In genomic region chr20:45341579-45341938, GRCh38 we compare ENCODE assay signal across 11 cellular contexts. TPM values are rescaled to one million over a fixed set of nuclear protein-coding genes. Genes with fewer than 3 reads are reported as not detected.
DNase-seq lines count a peak whose midpoint lies in the region; ATAC-seq and TF ChIP-seq lines count a peak whose summit lies in the region.
"Had no signal": no experiment of that assay in that cellular context is flagged by ENCODE, and none has a peak within 500 bp of the region (broad histone marks: within the 10 kb centered on the region; RNA-seq: fewer than 3 reads in every experiment).

No MANE protein-coding gene starts in this region.

- DNase-seq in GM23338 (ENCODE audit: low spot score) (no peak), astrocyte of the cerebellum (ENCODE audit: low read depth) (no peak), gastrocnemius medialis (peak in 1 of 2 donors; percentile 75), A673 (ENCODE audit: low spot score) (no peak), GM19240 (ENCODE audit: insufficient read length, low spot score) (no peak), mucosa of gallbladder (ENCODE audit: low spot score) (no peak), NCI-H226 (no peak)
- DNase-seq: occipital lobe; stimulated activated CD8-positive, alpha-beta memory T cell treated with anti-CD3 and anti-CD28 coated beads, Interleukin-4, amount 100 ng/mL, for 48 hours had no signal

- no peaks in the 10 kb centered on the region for H3K36me3 ChIP-seq in GM23338 (ENCODE audit: insufficient read depth)
- peaks cover 17% of the 10 kb centered on the region for H3K36me3 ChIP-seq in iPS-20b (ENCODE audit: insufficient read depth, low read depth, low read length)
- H3K36me3 ChIP-seq in gastrocnemius medialis: no peaks in the 10 kb centered on the region
- H3K36me3 ChIP-seq in A673 (ENCODE audit: insufficient read depth, low read length, poor library complexity, severe bottlenecking): peaks cover 4% of the 10 kb centered on the region

- H3F3A ChIP-seq in GM23338 (replicated peaks; ENCODE audit: low read depth): 0 out of 2 replicates have a peak, but pooled peaks cover 8% of the 10 kb centered on the region

- H4K20me1 ChIP-seq in GM23338 (replicated peaks; ENCODE audit: insufficient read depth): 0 out of 2 replicates have a peak, but pooled peaks cover 2% of the 10 kb centered on the region

- peaks cover 83% of the 10 kb centered on the region for H3K4me1 ChIP-seq in GM23338 (ENCODE audit: insufficient read depth)
- peaks cover 88% of the 10 kb centered on the region for H3K4me1 ChIP-seq in iPS-20b (ENCODE audit: insufficient read depth, low read length)
- peaks cover 83 to 93% of the 10 kb centered on the region in 2 donors for H3K4me1 ChIP-seq in gastrocnemius medialis
- peaks cover 32% of the 10 kb centered on the region for H3K4me1 ChIP-seq in A673 (ENCODE audit: insufficient read depth, low read length, poor library complexity, severe bottlenecking)

- H3K27me3 ChIP-seq in GM23338 (ENCODE audit: insufficient read depth): no peaks in the 10 kb centered on the region
- no peaks in the 10 kb centered on the region for H3K27me3 ChIP-seq in iPS-20b (ENCODE audit: insufficient read depth, low read length)
- no peaks in the 10 kb centered on the region for H3K27me3 ChIP-seq in gastrocnemius medialis
- H3K27me3 ChIP-seq in A673 (replicated peaks; ENCODE audit: insufficient read depth, low read depth, low read length, poor library complexity): no peaks in the 10 kb centered on the region

- H3K27ac ChIP-seq in GM23338 (ENCODE audit: low read depth) (peak overlapping the region; percentile 96), iPS-20b (ENCODE audit: low read length) (peak overlapping the region; percentile 96), gastrocnemius medialis (peak overlapping the region; percentile 90 to 100 (median 98)), A673 (ENCODE audit: low read depth, low read length, poor library complexity, severe bottlenecking) (no peak overlapping the region)

- peaks cover 17% of the 10 kb centered on the region for H3K27me3 Mint-ChIP-seq in GM23338 (ENCODE audit: insufficient read depth, low read depth, poor library complexity)

- H3K4me3 Mint-ChIP-seq in GM23338: peak overlapping the region; percentile 71

- H3K4me3 ChIP-seq in GM23338 (peak overlapping the region; percentile 46), astrocyte of the cerebellum (ENCODE audit: low read depth, low read length) (peak overlapping the region; percentile 22), iPS-20b (ENCODE audit: low read length) (peak overlapping the region; percentile 68), gastrocnemius medialis (peak overlapping the region; percentile 48 to 97 (median 75)), A673 (ENCODE audit: low read depth, low read length, poor library complexity, severe bottlenecking) (no peak overlapping the region)

- H3K27ac Mint-ChIP-seq in GM23338: peak overlapping the region; percentile 96

- H2AFZ ChIP-seq in GM23338: 0 out of 2 replicates have a peak overlapping the region, but pooled peaks have one; percentile 47

- no peaks in the 10 kb centered on the region for H3K9me3 Mint-ChIP-seq in GM23338

- intact Hi-C loops in gastrocnemius medialis (cut with DNase I; ENCODE audit: low total_unique reads) (loop anchor here (2.0 kb wide), 1 partner anchor 17 kb away; no protein-coding TSS in a partner anchor), A673 (cut with micrococcal nuclease; ENCODE audit: unreplicated experiment) (no loop called here)

- no peaks in the 10 kb centered on the region for H3K9me2 ChIP-seq in GM23338 (ENCODE audit: insufficient read depth)

- TF ChIP-seq POLR2A in gastrocnemius medialis (IDR thresholded peaks at IDR 0.05): no peak

- H3K4me1 Mint-ChIP-seq in GM23338: peaks cover 100% of the 10 kb centered on the region

- H3K4me2 ChIP-seq in GM23338: peak overlapping the region; percentile 98

- POLR2A ChIA-PET in A673 (lab: Charles Lee; ENCODE audit: low non-redundant PET): no interaction called here

- ATAC-seq in GM23338 (peak; percentile 15), gastrocnemius medialis (no peak)

- H3K79me2 ChIP-seq in GM23338 (replicated peaks; ENCODE audit: insufficient read depth): peaks cover 92% of the 10 kb centered on the region

- CTCF ChIA-PET in A673 (lab: Charles Lee): no interaction called here

- in situ Hi-C loops in astrocyte of the cerebellum (cut with HindIII; ENCODE audit: low sequenced_read_pairs): no loop called here
- in situ Hi-C loops in gastrocnemius medialis (cut with MboI; ENCODE audit: low sequenced_read_pairs in 4 of 4): loop anchor here in 2 of 4 donors (25.0 kb wide), 2 partner anchors 1129 to 1154 kb away; partner anchors contain the start of genes JPH2 (in 1 of the 2) and OSER1 (in 1 of the 2)

- TF ChIP-seq CTCF in GM23338 (conservative IDR thresholded peaks at IDR 0.05; ENCODE audit: low read depth in 2 of 2) (no peak), astrocyte of the cerebellum (IDR thresholded peaks at IDR 0.05; ENCODE audit: low read depth, low read length, missing control alignments) (no peak), gastrocnemius medialis (IDR thresholded peaks at IDR 0.05 in 4 of 5, conservative IDR thresholded peaks at IDR 0.05 in 1 of 5) (no peak), A673 (conservative IDR thresholded peaks at IDR 0.05; ENCODE audit: low read depth, low read length) (no peak)

- H3K9ac ChIP-seq in iPS-20b (ENCODE audit: low read depth, low read length): peak overlapping the region; percentile 89; the same call in 1 of the 2 replicates

- H3K9me3 ChIP-seq in iPS-20b (ENCODE audit: insufficient read depth, low read depth, low read length) (no peaks in the 10 kb centered on the region), gastrocnemius medialis (no peaks in the 10 kb centered on the region), A673 (ENCODE audit: low read depth, low read length, poor library complexity, severe bottlenecking) (no peaks in the 10 kb centered on the region)

- H3K36me3 Mint-ChIP-seq in GM23338 (ENCODE audit: low read depth): peaks cover 18% of the 10 kb centered on the region

- BruUV-seq in A673 (replicated peaks; lab: Mats Ljungman, UMichigan): no TSS peak

TF ChIP-seq in GM23338, 12 proteins besides CTCF, POLR2A, EP300 and RAD21:
- TF ChIP-seq ZNF114 (CRISPR knock-in tag; IDR thresholded peaks at IDR 0.05) (no peak), CREB1 (CRISPR knock-in tag; IDR thresholded peaks at IDR 0.05; ENCODE audit: low read depth) (no peak), JUNB (IDR thresholded peaks at IDR 0.05; ENCODE audit: unreplicated experiment) (no peak), POLR2AphosphoS5 (IDR thresholded peaks at IDR 0.05; ENCODE audit: low read depth) (no peak), EZH2 (IDR thresholded peaks at IDR 0.05; ENCODE audit: low read depth, unreplicated experiment) (no peak), NANOG (IDR thresholded peaks at IDR 0.05; ENCODE audit: borderline replicate concordance) (no peak), REST (IDR thresholded peaks at IDR 0.05; ENCODE audit: unreplicated experiment) (no peak)

RNA-seq across cellular contexts. Expression of gene SDC4, which starts 6.7 kb away (rescaled TPM):
- 35.4 and 39.9 TPM in 2 replicates for total RNA-seq in GM23338 (2014; rRNA removed; shearing (Covaris generic))
- polyA plus RNA-seq in GM23338 (2016; fragmentation: Nextera tagmentation; extraction: Ambion mirVana): 28.5 and 29.7 TPM in 2 replicates
- total RNA-seq in gastrocnemius medialis (100 to 1,000 TPM in 2 of 4 donors, 10 to 100 TPM in 2; 50.4 to 168 (median 97.8) TPM), A673 (2021) (14.8 and 16.3 TPM in 2 replicates), mucosa of gallbladder (118 TPM)

RNA-seq across cellular contexts. Expression of gene SYS1, which starts 21.4 kb away (rescaled TPM):
- total RNA-seq in GM23338 (2014; rRNA removed; shearing (Covaris generic)): 12.5 and 21.5 TPM in 2 replicates
- 6.9 and 7.9 TPM in 2 replicates for polyA plus RNA-seq in GM23338 (2016; fragmentation: Nextera tagmentation; extraction: Ambion mirVana)
- total RNA-seq in gastrocnemius medialis (10 to 100 TPM; 34.0 to 59.5 (median 43.7) TPM), A673 (2021) (20.0 and 22.8 TPM in 2 replicates), mucosa of gallbladder (41.3 TPM)

RNA-seq across cellular contexts. Expression of gene MATN4, which starts 33.5 kb away (rescaled TPM):
- total RNA-seq in GM23338 (2014; rRNA removed; shearing (Covaris generic)): 4.2 and 5.1 TPM in 2 replicates
- polyA plus RNA-seq in GM23338 (2016; fragmentation: Nextera tagmentation; extraction: Ambion mirVana): 3.3 and 4.0 TPM in 2 replicates
- total RNA-seq in gastrocnemius medialis (not detected), A673 (2021) (0.28 and 0.31 TPM in 2 replicates), mucosa of gallbladder (0.09 TPM)
- total RNA-seq: Daoy, occipital lobe had no signal

RNA-seq across cellular contexts. Expression of gene RBPJL, which starts 34.9 kb away (rescaled TPM):
- total RNA-seq in GM23338 (2014; rRNA removed; shearing (Covaris generic)): 0.66 and 1.4 TPM in 2 replicates
- 0.42 and 0.44 TPM in 2 replicates for polyA plus RNA-seq in GM23338 (2016; fragmentation: Nextera tagmentation; extraction: Ambion mirVana)
- not detected for total RNA-seq in gastrocnemius medialis
- total RNA-seq in A673 (2021): not detected in 2 replicates
- total RNA-seq in mucosa of gallbladder: 0.26 TPM
- total RNA-seq: Daoy, occipital lobe had no signal

RNA-seq across cellular contexts. Expression of gene TP53TG5, which starts 36.6 kb away (rescaled TPM):
- total RNA-seq in GM23338 (2014; rRNA removed; shearing (Covaris generic)): not detected in 2 replicates
- polyA plus RNA-seq in GM23338 (2016; fragmentation: Nextera tagmentation; extraction: Ambion mirVana): not detected in 2 replicates
- total RNA-seq in gastrocnemius medialis (not detected), A673 (2021) (0.69 TPM in 1 of 2 replicates, not detected in the other), mucosa of gallbladder (not detected)
- total RNA-seq: Daoy, occipital lobe had no signal
